In genomic region chr16:69240336-69240735, GRCh38 we compare ENCODE assay signal across 16 cellular contexts.
"Had no signal": no experiment of that assay in that cellular context is flagged by ENCODE, and none has a peak within 500 bp of the region (broad histone marks: within the 10 kb centered on the region; RNA-seq: fewer than 3 reads in every experiment).

No MANE protein-coding gene starts in this region.

- H3K27me3 ChIP-seq: sigmoid colon had no signal

- H3K4me3 ChIP-seq: sigmoid colon had no signal

- ATAC-seq: activated CD4-positive, alpha-beta T cell treated with anti-CD3 and anti-CD28 coated beads for 36 hours; activated CD8-positive, alpha-beta T cell treated with anti-CD3 and anti-CD28 coated beads, Interleukin-2, amount 10 ng/mL, durations not matched to agents 7 days and 5 days; left ventricle myocardium superior; stimulated activated naive CD8-positive, alpha-beta T cell treated with anti-CD3 and anti-CD28 coated beads, Interleukin-15, Interleukin-2, amounts not matched to agents 100 U/mL and 50 U/mL, for 24 hours had no signal

- H3K9me3 ChIP-seq: sigmoid colon had no signal

- H3K27ac ChIP-seq: sigmoid colon, WERI-Rb-1 had no signal

- DNase-seq: activated CD4-positive, alpha-beta T cell treated with anti-CD3 and anti-CD28 coated beads for 36 hours; activated CD8-positive, alpha-beta memory T cell treated with anti-CD3 and anti-CD28 coated beads, Interleukin-2, amount 50 U/mL, for 48 hours; activated CD8-positive, alpha-beta T cell treated with anti-CD3 and anti-CD28 coated beads, Interleukin-2, amount 10 ng/mL, durations not matched to agents 7 days and 5 days; activated naive CD4-positive, alpha-beta T cell; caudate nucleus; erythroblast; head of caudate nucleus; islet precursor cell; left ventricle myocardium superior; mesendoderm; nephron progenitor cell; sigmoid colon; stimulated activated CD4-positive, alpha-beta T cell treated with anti-CD3 and anti-CD28 coated beads, Interleukin-12 subunit alpha, Interleukin-12 subunit beta, amount 100 ng/mL, for 4 hours; stimulated activated naive CD8-positive, alpha-beta T cell treated with anti-CD3 and anti-CD28 coated beads, Interleukin-15, Interleukin-2, amounts not matched to agents 100 U/mL and 50 U/mL, for 24 hours; T-helper 1 cell; WERI-Rb-1 had no signal
